In genomic region chr12:7645395-7646177, GRCh38 we compare ENCODE assay signal across 8 cellular contexts. TPM values are rescaled to one million over a fixed set of nuclear protein-coding genes. Genes with fewer than 3 reads are reported as not detected.
DNase-seq lines count a peak whose midpoint lies in the region; ATAC-seq and TF ChIP-seq lines count a peak whose summit lies in the region.

No MANE protein-coding gene starts in this region.

- H3K9ac ChIP-seq in PC-3 (ENCODE audit: low read length), result no peak overlapping the region

- no peaks in the 10 kb centered on the region for H3K27me3 ChIP-seq in CD4-positive, alpha-beta memory T cell (ENCODE audit: insufficient read depth, low read length)
- H3K27me3 ChIP-seq in PC-3 (ENCODE audit: low read length) (no peaks in the 10 kb centered on the region), dorsolateral prefrontal cortex (peaks cover 0 to 4% (median 0%) of the 10 kb centered on the region in 45 donors)

- H3K9me2 ChIP-seq in PC-3 (replicated peaks; ENCODE audit: low read length), result no peaks in the 10 kb centered on the region

- no peaks in the 10 kb centered on the region for H3K36me3 Mint-ChIP-seq in CD4-positive, alpha-beta memory T cell

- ATAC-seq in PC-3 (no peak), GM21825 (IDR thresholded peaks at IDR 0.05; ENCODE audit: unreplicated experiment) (no peak), GM18870 (IDR thresholded peaks at IDR 0.05; ENCODE audit: unreplicated experiment) (no peak)

- no peaks in the 10 kb centered on the region for H3K79me2 ChIP-seq in PC-3 (ENCODE audit: low read length)

- peak in 4 of 5 donors; percentile 24 to 32 (median 30) for DNase-seq in CD4-positive, alpha-beta memory T cell
- DNase-seq in GM13976 (ENCODE audit: low spot score) (peak; percentile 59), PC-3 (peak; percentile 58), dorsolateral prefrontal cortex (peak in 2 of 10 donors; percentile 16 to 36), myocyte (ENCODE audit: low read depth) (peak; percentile 49), NCI-H524 treated with DMSO at 0.1 percent for 48 hours (lab: John Stamatoyannopoulos, UW) (no peak)

- CTCF ChIA-PET in CD4-positive, alpha-beta memory T cell (lab: Charles Lee; ENCODE audit: partially characterized antibody), result interaction anchor here (1.0 to 2.9 kb wide), 3 partner anchors 12 to 61 kb away, joined by 3 to 6 read pairs (median 4); no protein-coding TSS in a partner anchor
- CTCF ChIA-PET in PC-3 (lab: Charles Lee), result no interaction called here

- intact Hi-C loops in CD4-positive, alpha-beta memory T cell (cut with micrococcal nuclease), result loop anchor here (1.0 kb wide), 1 partner anchor 57 kb away; no protein-coding TSS in a partner anchor
- intact Hi-C loops in PC-3 (cut with micrococcal nuclease) (no loop called here), dorsolateral prefrontal cortex (cut with DNase I) (loop anchor here in 1 of 2 donors (10.0 kb wide), 1 partner anchor 701 kb away; the partner anchor contains the start of genes C12orf57 and RNU7-1)

- H3K27ac ChIP-seq in CD4-positive, alpha-beta memory T cell (ENCODE audit: low read depth, low read length), result no peak overlapping the region
- H3K27ac ChIP-seq in PC-3 (ENCODE audit: low read length), result no peak overlapping the region
- H3K27ac ChIP-seq in dorsolateral prefrontal cortex, result no peak overlapping the region

- no peaks in the 10 kb centered on the region for H4K20me1 ChIP-seq in PC-3 (ENCODE audit: low read length)

- in situ Hi-C loops in GM13976 (cut with MboI; ENCODE audit: low sequenced_read_pairs, unreplicated experiment), result no loop called here

- H3K36me3 ChIP-seq in CD4-positive, alpha-beta memory T cell (ENCODE audit: insufficient read depth, low read length), result no peaks in the 10 kb centered on the region
- no peaks in the 10 kb centered on the region for H3K36me3 ChIP-seq in PC-3 (ENCODE audit: low read depth, low read length)

- H3K27ac Mint-ChIP-seq in CD4-positive, alpha-beta memory T cell, result no peak overlapping the region

- POLR2A ChIA-PET in CD4-positive, alpha-beta memory T cell (lab: Charles Lee; ENCODE audit: partially characterized antibody), result no interaction called here
- POLR2A ChIA-PET in PC-3 (lab: Charles Lee; ENCODE audit: unreplicated experiment), result no interaction called here

- H3F3A ChIP-seq in PC-3 (ENCODE audit: low read length, unreplicated experiment), result no peaks in the 10 kb centered on the region

- H3K4me1 Mint-ChIP-seq in CD4-positive, alpha-beta memory T cell, result peaks cover 8 to 15% (median 9%) of the 10 kb centered on the region in 4 donors

- peaks cover 11% of the 10 kb centered on the region for H3K4me1 ChIP-seq in CD4-positive, alpha-beta memory T cell (ENCODE audit: insufficient read depth, low read length)
- no peaks in the 10 kb centered on the region for H3K4me1 ChIP-seq in PC-3 (ENCODE audit: insufficient read depth, low read length)

- H3K4me2 ChIP-seq in PC-3 (ENCODE audit: low read length), result no peak overlapping the region

- no peak overlapping the region for H3K4me3 Mint-ChIP-seq in CD4-positive, alpha-beta memory T cell

- TF ChIP-seq CTCF in GM13976 (IDR thresholded peaks at IDR 0.05; ENCODE audit: borderline replicate concordance, control extremely low read depth, extremely low read depth, insufficient read depth, missing control alignments), result peak; percentile 56
- peak; percentile 77 for TF ChIP-seq CTCF in PC-3 (conservative IDR thresholded peaks at IDR 0.05; ENCODE audit: low read depth, low read length)
- peak; percentile 64 to 92 (median 84) for TF ChIP-seq CTCF in dorsolateral prefrontal cortex (IDR thresholded peaks at IDR 0.05 in 54 of 56, conservative IDR thresholded peaks at IDR 0.05 in 2 of 56; ENCODE audit: low read depth in 1 of 56, partially characterized antibody in 56 of 56)

- no peak overlapping the region for H3K4me3 ChIP-seq in CD4-positive, alpha-beta memory T cell (ENCODE audit: low read length in 2 of 2)
- H3K4me3 ChIP-seq in PC-3 (ENCODE audit: low read length), result no peak overlapping the region
- H3K4me3 ChIP-seq in dorsolateral prefrontal cortex, result no peak overlapping the region

- no TSS peak for BruUV-seq in PC-3 (replicated peaks; lab: Mats Ljungman, UMichigan)

- no peaks in the 10 kb centered on the region for H3K27me3 Mint-ChIP-seq in CD4-positive, alpha-beta memory T cell

- no peak overlapping the region for H2AFZ ChIP-seq in PC-3 (ENCODE audit: low read length)

- H3K9me3 Mint-ChIP-seq in CD4-positive, alpha-beta memory T cell, result no peaks in the 10 kb centered on the region

- H3K9me3 ChIP-seq in CD4-positive, alpha-beta memory T cell (ENCODE audit: control insufficient read depth in 1 of 2, low read length in 2 of 2), result no peaks in the 10 kb centered on the region
- H3K9me3 ChIP-seq in PC-3 (ENCODE audit: low read length), result no peaks in the 10 kb centered on the region

RNA-seq across cellular contexts. Expression of gene APOBEC1, which starts 20.1 kb away (rescaled TPM):
- total RNA-seq in CD4-positive, alpha-beta memory T cell, result not detected
- not detected for polyA plus RNA-seq in CD4-positive, alpha-beta memory T cell
- total RNA-seq in PC-3 (2014; rRNA removed) (not detected in 2 replicates), dorsolateral prefrontal cortex (not detected), myocyte (not detected in 2 replicates)
- not detected for polyA plus RNA-seq in myocyte (2012)

RNA-seq across cellular contexts. Expression of gene GDF3, which starts 50.0 kb away (rescaled TPM):
- not detected for total RNA-seq in CD4-positive, alpha-beta memory T cell
- not detected for polyA plus RNA-seq in CD4-positive, alpha-beta memory T cell
- total RNA-seq in PC-3 (2014; rRNA removed), result not detected in 2 replicates
- not detected for total RNA-seq in dorsolateral prefrontal cortex
- not detected in 2 replicates for total RNA-seq in myocyte
- not detected for polyA plus RNA-seq in myocyte (2012)
